Comparison of ENCODE assay signal across 11 cellular contexts in the genomic region with DNA sequence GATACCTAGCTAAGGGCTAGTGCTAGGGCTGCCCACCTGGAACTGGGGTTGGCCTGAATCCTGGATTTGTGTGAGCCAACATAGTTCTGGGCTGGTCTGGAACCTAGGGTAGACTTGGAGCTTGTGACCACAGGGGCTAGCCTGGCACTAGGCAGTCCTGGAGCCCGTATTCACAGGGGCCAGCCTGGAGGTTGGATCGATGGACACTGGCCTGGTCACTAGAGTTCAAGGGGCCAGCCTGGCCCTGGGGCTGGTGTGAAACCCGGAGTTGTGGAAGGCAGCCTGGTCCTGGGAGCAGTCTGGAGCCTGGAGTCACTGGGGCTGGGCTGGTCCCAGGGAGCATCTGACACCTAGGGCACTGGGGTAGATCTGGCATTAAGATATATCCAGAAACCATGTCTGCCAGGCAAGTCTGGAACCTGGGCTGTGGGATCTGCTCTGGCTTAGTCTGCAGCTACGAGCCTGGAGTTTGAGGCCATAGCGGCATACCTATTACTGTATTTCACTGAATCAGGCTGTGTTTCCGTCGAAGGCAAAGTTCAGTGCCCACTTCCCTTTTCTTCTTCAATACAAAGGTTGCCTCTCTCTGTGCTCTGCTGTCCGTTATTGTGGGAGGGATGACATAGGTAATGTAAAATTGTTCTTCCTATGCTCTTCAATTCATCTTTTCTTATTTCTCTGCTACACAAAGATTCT.
A peak's percentile ranks its signal among the peaks of the same experiment; 100 is the strongest.
DNase-seq lines count a peak whose midpoint lies in the region; ATAC-seq lines count a peak whose summit lies in the region.
"Had no signal": no experiment of that assay in that cellular context is flagged by ENCODE, and none has a peak within 500 bp of the region (broad histone marks: within the 10 kb centered on the region; RNA-seq: fewer than 3 reads in every experiment).

No MANE protein-coding gene starts in this region.

- peaks cover 6 to 8% of the 10 kb centered on the region in 2 donors for H3K9me3 Mint-ChIP-seq in stimulated activated naive B cell treated with anti-CD40 and anti-IgM and Interleukin-4, amounts not matched to agents 10 μg/mL and 1 μg/mL and 100 μg/mL, for 72 hours

- no peaks in the 10 kb centered on the region for H3K27me3 Mint-ChIP-seq in stimulated activated naive B cell treated with anti-CD40 and anti-IgM and Interleukin-4, amounts not matched to agents 10 μg/mL and 1 μg/mL and 100 μg/mL, for 72 hours

- H3K27ac Mint-ChIP-seq in stimulated activated naive B cell treated with anti-CD40 and anti-IgM and Interleukin-4, amounts not matched to agents 10 μg/mL and 1 μg/mL and 100 μg/mL, for 72 hours: peak overlapping the region; percentile 25
- H3K27ac Mint-ChIP-seq: mesothelial cell of epicardium had no signal

- peak overlapping the region; percentile 6 to 8 for H3K4me3 Mint-ChIP-seq in stimulated activated naive B cell treated with anti-CD40 and anti-IgM and Interleukin-4, amounts not matched to agents 10 μg/mL and 1 μg/mL and 100 μg/mL, for 72 hours
- H3K4me3 Mint-ChIP-seq: mesothelial cell of epicardium had no signal

- DNase-seq in KG1 (lab: John Stamatoyannopoulos, UW) (peak; percentile 70), NCI-H1417 treated with DMSO at 0.1 percent for 48 hours (lab: John Stamatoyannopoulos, UW) (no peak), NCI-H526 (lab: John Stamatoyannopoulos, UW) (no peak), NCI-H2227 (lab: John Stamatoyannopoulos, UW; ENCODE audit: unreplicated experiment) (no peak), putamen (ENCODE audit: low spot score) (no peak)
- DNase-seq in stimulated activated naive B cell treated with anti-CD40 and anti-IgM and Interleukin-4, amounts not matched to agents 10 μg/mL and 1 μg/mL and 100 μg/mL, for 72 hours: peak; percentile 46
- DNase-seq: activated CD4-positive, alpha-beta T cell treated with anti-CD3 and anti-CD28 coated beads, Interleukin-2, amount 50 U/mL, for 4 hours; substantia nigra had no signal

- H3K4me1 Mint-ChIP-seq in stimulated activated naive B cell treated with anti-CD40 and anti-IgM and Interleukin-4, amounts not matched to agents 10 μg/mL and 1 μg/mL and 100 μg/mL, for 72 hours: peaks cover 40 to 68% of the 10 kb centered on the region in 2 donors
- H3K4me1 Mint-ChIP-seq: mesothelial cell of epicardium had no signal

- peaks cover 9 to 14% of the 10 kb centered on the region in 2 donors for H3K36me3 Mint-ChIP-seq in stimulated activated naive B cell treated with anti-CD40 and anti-IgM and Interleukin-4, amounts not matched to agents 10 μg/mL and 1 μg/mL and 100 μg/mL, for 72 hours
- H3K36me3 Mint-ChIP-seq: mesothelial cell of epicardium had no signal

- ATAC-seq in GM19328 (IDR thresholded peaks at IDR 0.05; ENCODE audit: unreplicated experiment) (peak; percentile 87), HG02840 (IDR thresholded peaks at IDR 0.05; ENCODE audit: low FRiP score, unreplicated experiment) (peak; percentile 83)
- peak; percentile 97 to 98 for ATAC-seq in stimulated activated naive B cell treated with anti-CD40 and anti-IgM and Interleukin-4, amounts not matched to agents 10 μg/mL and 1 μg/mL and 100 μg/mL, for 72 hours (replicated peaks)

Comparison
In these comparisons a context has a peak if more than half of its experiments do, and no peak if none do; other contexts are left out.
1. DNase-seq: peak in KG1 (single experiment) and stimulated activated naive B cell treated with anti-CD40 and anti-IgM and Interleukin-4, amounts not matched to agents 10 μg/mL and 1 μg/mL and 100 μg/mL, for 72 hours (single experiment); none in NCI-H1417 treated with DMSO at 0.1 percent for 48 hours (single experiment), NCI-H526 (0 of 2), NCI-H2227 (single experiment) and putamen (single experiment).
2. Peak in every context shown above with its lines, with median percentiles within 50 percentile points of each other: ATAC-seq.